7 cellular contexts compared by ENCODE assay signal in the genomic region with DNA sequence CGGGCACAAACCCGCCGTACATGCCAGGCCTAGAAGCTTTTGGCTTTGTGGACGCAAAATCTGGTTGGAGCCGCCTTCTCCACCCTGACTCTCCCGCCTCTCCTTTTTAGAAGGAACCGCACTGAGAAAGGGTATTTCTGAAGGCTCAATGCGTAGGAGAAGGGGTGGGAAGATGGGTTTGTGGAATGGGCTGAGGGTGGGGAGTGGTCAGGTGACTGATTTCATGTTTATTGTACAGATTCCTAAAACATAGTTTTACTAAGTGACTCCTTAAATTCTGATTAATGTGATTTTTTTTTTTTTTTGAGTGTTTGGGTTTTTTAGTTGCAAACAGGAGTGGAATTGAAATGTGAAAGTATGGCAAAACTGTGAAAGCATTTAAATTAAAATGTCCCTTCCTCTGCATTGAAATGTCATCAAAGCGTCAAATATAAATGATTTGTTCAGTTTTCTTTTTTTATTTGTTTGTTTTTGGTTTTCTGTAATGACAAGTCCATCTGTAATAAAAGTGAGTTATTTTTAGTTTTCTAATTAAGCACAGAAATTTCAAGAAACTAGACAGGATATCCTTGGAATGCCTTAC. TPM values are rescaled to one million over a fixed set of nuclear protein-coding genes. Genes with fewer than 3 reads are reported as not detected.
DNase-seq lines count a peak whose midpoint lies in the region; ATAC-seq and TF ChIP-seq lines count a peak whose summit lies in the region.

No MANE protein-coding gene starts in this region.

- H3K4me1 ChIP-seq in iPS-15b (ENCODE audit: control insufficient read depth, insufficient read depth, low read length) = no peaks in the 10 kb centered on the region

- H3K9me3 Mint-ChIP-seq in activated T-helper 1 cell treated with anti-CD3 and anti-CD28 coated beads, Interleukin-12 subunit alpha, Interleukin-12 subunit beta, Interleukin-2, Interleukin-4 antibody, amounts not matched to agents 30 ng/mL and 10 ng/mL and 1 ng/mL, durations not matched to agents 14 hours and 24 hours and 36 hours = no peaks in the 10 kb centered on the region
- H3K9me3 Mint-ChIP-seq in stimulated activated naive CD8-positive, alpha-beta T cell treated with anti-CD3 and anti-CD28 coated beads, Interleukin-15, amount 100 ng/mL, for 72 hours = no peaks in the 10 kb centered on the region

- peaks cover 17% of the 10 kb centered on the region for H3K36me3 Mint-ChIP-seq in activated T-helper 1 cell treated with anti-CD3 and anti-CD28 coated beads, Interleukin-12 subunit alpha, Interleukin-12 subunit beta, Interleukin-2, Interleukin-4 antibody, amounts not matched to agents 30 ng/mL and 10 ng/mL and 1 ng/mL, durations not matched to agents 14 hours and 24 hours and 36 hours (ENCODE audit: low read depth)

- H3K9me3 ChIP-seq in iPS-15b (ENCODE audit: control insufficient read depth, insufficient read depth, low read length) = no peaks in the 10 kb centered on the region

- no peak for ATAC-seq in stimulated activated naive CD8-positive, alpha-beta T cell treated with anti-CD3 and anti-CD28 coated beads, Interleukin-15, amount 100 ng/mL, for 72 hours
- no peak for ATAC-seq in left lobe of liver

- peaks cover 66% of the 10 kb centered on the region for H3K4me1 Mint-ChIP-seq in activated T-helper 1 cell treated with anti-CD3 and anti-CD28 coated beads, Interleukin-12 subunit alpha, Interleukin-12 subunit beta, Interleukin-2, Interleukin-4 antibody, amounts not matched to agents 30 ng/mL and 10 ng/mL and 1 ng/mL, durations not matched to agents 14 hours and 24 hours and 36 hours (ENCODE audit: low read depth)
- peaks cover 55% of the 10 kb centered on the region for H3K4me1 Mint-ChIP-seq in stimulated activated naive CD8-positive, alpha-beta T cell treated with anti-CD3 and anti-CD28 coated beads, Interleukin-15, amount 100 ng/mL, for 72 hours

- no peaks in the 10 kb centered on the region for H3K27me3 ChIP-seq in iPS-15b (ENCODE audit: control insufficient read depth, insufficient read depth, low read length)

- H3K36me3 ChIP-seq in iPS-15b (ENCODE audit: control insufficient read depth, insufficient read depth, low read length) = peaks cover 2% of the 10 kb centered on the region

- peak overlapping the region; percentile 99 for H3K27ac Mint-ChIP-seq in activated T-helper 1 cell treated with anti-CD3 and anti-CD28 coated beads, Interleukin-12 subunit alpha, Interleukin-12 subunit beta, Interleukin-2, Interleukin-4 antibody, amounts not matched to agents 30 ng/mL and 10 ng/mL and 1 ng/mL, durations not matched to agents 14 hours and 24 hours and 36 hours
- H3K27ac Mint-ChIP-seq in stimulated activated naive CD8-positive, alpha-beta T cell treated with anti-CD3 and anti-CD28 coated beads, Interleukin-15, amount 100 ng/mL, for 72 hours = peak overlapping the region; percentile 98 to 99

- DNase-seq in HFF-Myc (ENCODE audit: extremely low read depth, low read depth) (no peak), NOMO-1 treated with dmso at 0.1 percent for 144 hours (lab: John Stamatoyannopoulos, UW; ENCODE audit: unreplicated experiment) (no peak), left lobe of liver (ENCODE audit: low spot score) (no peak), SKM-1 (lab: John Stamatoyannopoulos, UW; ENCODE audit: unreplicated experiment) (no peak)
- no peak for DNase-seq in activated T-helper 1 cell treated with anti-CD3 and anti-CD28 coated beads, Interleukin-12 subunit alpha, Interleukin-12 subunit beta, Interleukin-2, Interleukin-4 antibody, amounts not matched to agents 30 ng/mL and 10 ng/mL and 1 ng/mL, durations not matched to agents 14 hours and 24 hours and 36 hours (ENCODE audit: low spot score)
- no peak for DNase-seq in stimulated activated naive CD8-positive, alpha-beta T cell treated with anti-CD3 and anti-CD28 coated beads, Interleukin-15, amount 100 ng/mL, for 72 hours

- H3K4me3 ChIP-seq in HFF-Myc (replicated peaks; ENCODE audit: low read depth, low read length) (peak overlapping the region; percentile 55), iPS-15b (ENCODE audit: low read depth, low read length) (peak overlapping the region; percentile 87)

- H3K27me3 Mint-ChIP-seq in activated T-helper 1 cell treated with anti-CD3 and anti-CD28 coated beads, Interleukin-12 subunit alpha, Interleukin-12 subunit beta, Interleukin-2, Interleukin-4 antibody, amounts not matched to agents 30 ng/mL and 10 ng/mL and 1 ng/mL, durations not matched to agents 14 hours and 24 hours and 36 hours (ENCODE audit: insufficient read depth) = peaks cover 2% of the 10 kb centered on the region
- no peaks in the 10 kb centered on the region for H3K27me3 Mint-ChIP-seq in stimulated activated naive CD8-positive, alpha-beta T cell treated with anti-CD3 and anti-CD28 coated beads, Interleukin-15, amount 100 ng/mL, for 72 hours

- peak overlapping the region; percentile 74 for H3K9ac ChIP-seq in iPS-15b (ENCODE audit: low read depth, low read length)

- H3K4me3 Mint-ChIP-seq in activated T-helper 1 cell treated with anti-CD3 and anti-CD28 coated beads, Interleukin-12 subunit alpha, Interleukin-12 subunit beta, Interleukin-2, Interleukin-4 antibody, amounts not matched to agents 30 ng/mL and 10 ng/mL and 1 ng/mL, durations not matched to agents 14 hours and 24 hours and 36 hours = peak overlapping the region; percentile 91
- peak overlapping the region; percentile 97 to 100 for H3K4me3 Mint-ChIP-seq in stimulated activated naive CD8-positive, alpha-beta T cell treated with anti-CD3 and anti-CD28 coated beads, Interleukin-15, amount 100 ng/mL, for 72 hours

- no peak for TF ChIP-seq CTCF in HFF-Myc (IDR thresholded peaks at IDR 0.05; ENCODE audit: low read depth, low read length, missing control alignments)

- intact Hi-C loops in activated T-helper 1 cell treated with anti-CD3 and anti-CD28 coated beads, Interleukin-12 subunit alpha, Interleukin-12 subunit beta, Interleukin-2, Interleukin-4 antibody, amounts not matched to agents 30 ng/mL and 10 ng/mL and 1 ng/mL, durations not matched to agents 14 hours and 24 hours and 36 hours (cut with micrococcal nuclease) = loop anchor here (1.0 to 2.0 kb wide), 5 partner anchors 43 to 253 kb away; no protein-coding TSS in a partner anchor

RNA-seq across cellular contexts. Expression of gene TOB1, which starts 1.8 kb away (rescaled TPM):
- total RNA-seq in activated T-helper 1 cell treated with anti-CD3 and anti-CD28 coated beads, Interleukin-12 subunit alpha, Interleukin-12 subunit beta, Interleukin-2, Interleukin-4 antibody, amounts not matched to agents 30 ng/mL and 10 ng/mL and 1 ng/mL, durations not matched to agents 14 hours and 24 hours and 36 hours = 29.6 and 35.5 TPM in 2 replicates
- 209 TPM for total RNA-seq in left lobe of liver

RNA-seq across cellular contexts. Expression of gene WFIKKN2, which starts 32.6 kb away (rescaled TPM):
- not detected in 2 replicates for total RNA-seq in activated T-helper 1 cell treated with anti-CD3 and anti-CD28 coated beads, Interleukin-12 subunit alpha, Interleukin-12 subunit beta, Interleukin-2, Interleukin-4 antibody, amounts not matched to agents 30 ng/mL and 10 ng/mL and 1 ng/mL, durations not matched to agents 14 hours and 24 hours and 36 hours
- total RNA-seq in left lobe of liver = 0.08 TPM
